ENCODE assay signal across 8 cellular contexts in genomic region chr1:198932351-198932991, GRCh38.
A peak's percentile ranks its signal among the peaks of the same experiment; 100 is the strongest.
DNase-seq lines count a peak whose midpoint lies in the region; ATAC-seq and TF ChIP-seq lines count a peak whose summit lies in the region.

No MANE protein-coding gene starts in this region.

- peak; percentile 28 for DNase-seq in Calu3
- peak; percentile 58 for DNase-seq in M059J (ENCODE audit: low read depth)
- DNase-seq in amniotic epithelial cell (ENCODE audit: low read depth), result peak; percentile 47
- peak; percentile 68 for DNase-seq in midbrain (lab: John Stamatoyannopoulos, UW)
- DNase-seq in islet precursor cell, result no peak
- no peak for DNase-seq in NCI-H2029 treated with DMSO at 0.1 percent for 48 hours (lab: John Stamatoyannopoulos, UW)
- DNase-seq in GM20000 (ENCODE audit: low spot score), result no peak

- no peaks in the 10 kb centered on the region for H3K9me3 Mint-ChIP-seq in Calu3 (ENCODE audit: low read depth, unreplicated experiment)

- intact Hi-C loops in Calu3 (cut with micrococcal nuclease; ENCODE audit: unreplicated experiment), result loop anchor here (10.0 kb wide), 2 partner anchors 312 to 532 kb away; no protein-coding TSS in a partner anchor

- ATAC-seq in HG03442 (IDR thresholded peaks at IDR 0.05; ENCODE audit: unreplicated experiment), result no peak

- no TSS peak for BruUV-seq in Calu3 (replicated peaks; lab: Mats Ljungman, UMichigan)

- no peak overlapping the region for H3K4me3 Mint-ChIP-seq in Calu3 (ENCODE audit: low read depth, unreplicated experiment)

- CTCF ChIA-PET in Calu3 (lab: Charles Lee), result interaction anchor here (1.2 kb wide), 1 partner anchor 13 kb away, joined by 4 read pairs; no protein-coding TSS in a partner anchor

- H3K27ac Mint-ChIP-seq in Calu3 (ENCODE audit: unreplicated experiment), result peak overlapping the region; percentile 89

- H3K36me3 Mint-ChIP-seq in Calu3 (ENCODE audit: insufficient read depth, unreplicated experiment), result peaks cover 27% of the 10 kb centered on the region

- no peaks in the 10 kb centered on the region for H3K27me3 Mint-ChIP-seq in Calu3 (ENCODE audit: unreplicated experiment)

- TF ChIP-seq CTCF in Calu3 (IDR thresholded peaks at IDR 0.05; ENCODE audit: unreplicated experiment), result no peak
- no peak for TF ChIP-seq CTCF in GM20000 (IDR thresholded peaks at IDR 0.05; ENCODE audit: extremely low read depth, missing control alignments)

- H3K4me1 Mint-ChIP-seq in Calu3 (ENCODE audit: low read depth, unreplicated experiment), result peaks cover 15% of the 10 kb centered on the region

Comparison
In these comparisons a context has a peak if more than half of its experiments do, and no peak if none do; other contexts are left out.
1. DNase-seq: peak in Calu3 (single experiment), M059J (single experiment), amniotic epithelial cell (single experiment) and midbrain (single experiment); none in islet precursor cell (single experiment), NCI-H2029 treated with DMSO at 0.1 percent for 48 hours (single experiment) and GM20000 (single experiment).